Comparison of ENCODE assay signal across 20 cellular contexts in the genomic region with DNA sequence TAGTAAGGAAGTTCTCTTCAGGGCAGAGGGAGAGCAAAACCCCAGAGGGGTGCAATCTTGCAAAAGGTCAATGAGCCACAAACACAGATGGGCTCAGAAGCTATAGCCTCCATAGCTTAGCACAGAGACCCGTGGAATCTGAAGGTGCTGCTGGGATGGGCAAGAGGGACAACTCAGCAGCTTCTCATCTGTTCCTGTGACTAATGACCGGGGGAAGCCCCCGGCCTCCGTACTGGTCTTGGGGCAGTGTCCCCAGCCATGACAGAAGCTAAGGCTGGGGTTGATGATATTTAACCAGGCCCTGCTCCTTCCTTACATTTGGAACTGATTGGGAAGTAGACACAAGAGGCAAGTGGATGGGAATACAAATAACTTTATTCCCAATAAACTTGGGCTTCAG. TPM values are rescaled to one million over a fixed set of nuclear protein-coding genes. Genes with fewer than 3 reads are reported as not detected.
A peak's percentile ranks its signal among the peaks of the same experiment; 100 is the strongest.
DNase-seq lines count a peak whose midpoint lies in the region; ATAC-seq, FAIRE-seq and TF ChIP-seq lines count a peak whose summit lies in the region.
"Had no signal": no experiment of that assay in that cellular context is flagged by ENCODE, and none has a peak within 500 bp of the region (broad histone marks: within the 10 kb centered on the region; RNA-seq: fewer than 3 reads in every experiment).

No MANE protein-coding gene starts in this region.

- no peaks in the 10 kb centered on the region for H4K20me1 ChIP-seq in K562 (replicated peaks; ENCODE audit: control insufficient read depth, insufficient read depth, low read length)

- H3K27ac Mint-ChIP-seq in type B pancreatic cell: no peak overlapping the region
- H3K27ac Mint-ChIP-seq: CD4-positive, CD25-positive, alpha-beta regulatory T cell had no signal

- DNase-seq in WERI-Rb-1 (peak; percentile 3), K562 (ENCODE audit: extremely low read depth in 1 of 4, low spot score in 3 of 4) (no peak), esophagus muscularis mucosa (ENCODE audit: extremely low spot score) (peak; percentile 83), type B pancreatic cell (ENCODE audit: extremely low spot score, unreplicated experiment) (peak; percentile 22), SW 1271 (lab: John Stamatoyannopoulos, UW) (no peak), NCI-H1048 (lab: John Stamatoyannopoulos, UW) (no peak), NCI-H526 (lab: John Stamatoyannopoulos, UW) (no peak)
- DNase-seq: ACHN; BE2C; C1 segment of cervical spinal cord; CD4-positive, CD25-positive, alpha-beta regulatory T cell; CD8-positive, alpha-beta memory T cell; COR-L47 had no signal

- H3K4me1 Mint-ChIP-seq in type B pancreatic cell (ENCODE audit: unreplicated experiment): no peaks in the 10 kb centered on the region

- TF ChIP-seq CTCF in WERI-Rb-1 (IDR thresholded peaks at IDR 0.05; ENCODE audit: low read depth, low read length) (no peak), K562 (IDR thresholded peaks at IDR 0.05 in 2 of 3, conservative IDR thresholded peaks at IDR 0.05 in 1 of 3; ENCODE audit: insufficient read depth in 2 of 3, low read depth in 1 of 3, low read length in 3 of 3) (no peak), esophagus muscularis mucosa (IDR thresholded peaks at IDR 0.05) (no peak), type B pancreatic cell (conservative IDR thresholded peaks at IDR 0.05) (no peak)

- H3K27ac ChIP-seq in WERI-Rb-1 (no peak overlapping the region), K562 (ENCODE audit: extremely low read depth, low read depth, low read length) (no peak overlapping the region), esophagus muscularis mucosa (replicated peaks in 1 of 4) (no peak overlapping the region)

- no peaks in the 10 kb centered on the region for H3K36me3 ChIP-seq in WERI-Rb-1
- H3K36me3 ChIP-seq in K562 (ENCODE audit: control insufficient read depth, insufficient read depth, low read length): no peaks in the 10 kb centered on the region
- no peaks in the 10 kb centered on the region for H3K36me3 ChIP-seq in esophagus muscularis mucosa
- H3K36me3 ChIP-seq: BE2C, HAP-1 had no signal

- H3K4me3 ChIP-seq in WERI-Rb-1 (ENCODE audit: low read depth, low read length): no peak overlapping the region
- H3K4me3 ChIP-seq in K562: no peak overlapping the region
- no peak overlapping the region for H3K4me3 ChIP-seq in esophagus muscularis mucosa
- H3K4me3 ChIP-seq: HAP-1 had no signal

- no peak overlapping the region for H3K4me2 ChIP-seq in K562 (ENCODE audit: insufficient read depth, low read length)

- intact Hi-C loops in K562 (cut with micrococcal nuclease) (no loop called here), esophagus muscularis mucosa (cut with DNase I) (no loop called here)

- no TSS peak for BruUV-seq in K562 (replicated peaks; lab: Mats Ljungman, UMichigan)

- 37% methylated on average over 4 of the region's 4 CpGs for WGBS in K562 (ENCODE audit: insufficient coverage, low coverage, missing lambda C conversion rate)
- WGBS in esophagus muscularis mucosa: 86% methylated on average over 3 of the region's 4 CpGs

- H3K4me3 Mint-ChIP-seq in type B pancreatic cell: no peak overlapping the region
- H3K4me3 Mint-ChIP-seq: CD4-positive, CD25-positive, alpha-beta regulatory T cell; CD8-positive, alpha-beta memory T cell had no signal

- TF ChIP-seq EP300 in K562 (IDR thresholded peaks at IDR 0.05; ENCODE audit: low read length): no peak
- no peak for TF ChIP-seq EP300 in esophagus muscularis mucosa (IDR thresholded peaks at IDR 0.05)

- H3K9ac ChIP-seq in K562 (ENCODE audit: insufficient read depth in 1 of 2, low read depth in 2 of 2, low read length in 2 of 2): no peak overlapping the region

- peak overlapping the region; percentile 44 for H2AFZ ChIP-seq in K562 (ENCODE audit: low read depth, low read length)

- in situ Hi-C loops in K562 (cut with MboI): no loop called here

- POLR2A ChIA-PET in K562 (lab: Yijun Ruan, JAX): interaction anchor here (0.6 kb wide), 1 partner anchor 308 kb away, joined by 3 read pairs; the partner anchor contains the start of gene DISC1

- no peak for ATAC-seq in K562

- no peaks in the 10 kb centered on the region for H3K9me3 Mint-ChIP-seq in type B pancreatic cell
- H3K9me3 Mint-ChIP-seq: CD4-positive, CD25-positive, alpha-beta regulatory T cell; CD8-positive, alpha-beta memory T cell had no signal

- no peaks in the 10 kb centered on the region for H3K36me3 Mint-ChIP-seq in type B pancreatic cell
- H3K36me3 Mint-ChIP-seq: CD4-positive, CD25-positive, alpha-beta regulatory T cell had no signal

- CTCF ChIA-PET in K562 (lab: Yijun Ruan, JAX; ENCODE audit: low intra/inter-chr PET ratio): no interaction called here

- H3K4me1 ChIP-seq in K562 (replicated peaks in 1 of 2; ENCODE audit: control insufficient read depth in 2 of 2, insufficient read depth in 2 of 2, low read length in 2 of 2) (no peaks in the 10 kb centered on the region; a peak in 1 of 5 replicates), esophagus muscularis mucosa (no peaks in the 10 kb centered on the region)
- H3K4me1 ChIP-seq: BE2C, HAP-1 had no signal

- no peaks in the 10 kb centered on the region for H3K9me1 ChIP-seq in K562 (ENCODE audit: control insufficient read depth, insufficient read depth, low read length)

- FAIRE-seq in K562 (lab: Jason Lieb, UNC): no peak
- FAIRE-seq: A204.1, D721Med, G401.6, GM12891, GM19239, H1 had no signal

- TF ChIP-seq POLR2A in K562 (conservative IDR thresholded peaks at IDR 0.05): no peak
- no peak for TF ChIP-seq POLR2A in esophagus muscularis mucosa (IDR thresholded peaks at IDR 0.05; ENCODE audit: low read depth)

- TF ChIP-seq RAD21 in K562 (CRISPR knock-in tag; conservative IDR thresholded peaks at IDR 0.05 in 1 of 2, IDR thresholded peaks at IDR 0.05 in 1 of 2): no peak

- H3K9me3 ChIP-seq in WERI-Rb-1 (ENCODE audit: severe bottlenecking) (peaks cover 5% of the 10 kb centered on the region), K562 (replicated peaks; ENCODE audit: control insufficient read depth, insufficient read depth, low read depth, low read length) (no peaks in the 10 kb centered on the region), esophagus muscularis mucosa (no peaks in the 10 kb centered on the region)
- H3K9me3 ChIP-seq: BE2C, HAP-1 had no signal

- H3K27me3 ChIP-seq in WERI-Rb-1 (ENCODE audit: insufficient read depth, low read depth, severe bottlenecking) (no peaks in the 10 kb centered on the region), K562 (ENCODE audit: control insufficient read depth in 2 of 2, insufficient read depth in 2 of 2, low read length in 2 of 2) (peaks cover 0 to 4% of the 10 kb centered on the region in 2 experiments; a peak in 2 of 5 replicates), esophagus muscularis mucosa (no peaks in the 10 kb centered on the region)
- H3K27me3 ChIP-seq: BE2C had no signal

- no peaks in the 10 kb centered on the region for H3K27me3 Mint-ChIP-seq in type B pancreatic cell
- H3K27me3 Mint-ChIP-seq: CD4-positive, CD25-positive, alpha-beta regulatory T cell had no signal

- H3K79me2 ChIP-seq in K562 (ENCODE audit: control insufficient read depth, insufficient read depth, low read length): no peaks in the 10 kb centered on the region

TF ChIP-seq in K562, 482 proteins besides CTCF, POLR2A, EP300 and RAD21 (continues in another document):
- TF ChIP-seq FOXJ2 (tag; IDR thresholded peaks at IDR 0.05): no peak

RNA-seq across cellular contexts. Expression of gene EXOC8, which starts 19.1 kb away (rescaled TPM):
- 11.3 and 16.8 TPM in 2 replicates for total RNA-seq in K562 (2011; cell fraction: chromatin; rRNA removed; ENCODE audit: low replicate concordance)
- 8.8 and 9.3 TPM in 2 replicates for total RNA-seq in K562 (2011; cell fraction: nucleolus; rRNA removed)
- total RNA-seq in K562 (2011; cell fraction: nucleoplasm; rRNA removed): 10.6 and 12.0 TPM in 2 replicates
- total RNA-seq in K562 (2014; rRNA removed): 6.9 and 7.1 TPM in 2 replicates
- total RNA-seq in K562 (2014; rRNA removed; fragmentation: Illumina TruSeq; extraction: Trizol): 12.7 and 13.2 TPM in 2 replicates
- 12.8 and 13.2 TPM in 2 replicates for total RNA-seq in K562 (2015; rRNA removed; fragmentation: Illumina TruSeq; extraction: Trizol)
- total RNA-seq in K562 (2021): 12.1 and 13.6 TPM in 2 replicates
- 5.3 and 5.9 TPM in 2 replicates for polyA plus RNA-seq in K562 (2011; rRNA removed)
- 2.3 and 3.5 TPM in 2 replicates for polyA plus RNA-seq in K562 (2011; cell fraction: cytosol; rRNA removed)
- polyA plus RNA-seq in K562 (2011; cell fraction: nucleus; rRNA removed): 6.2 and 6.5 TPM in 2 replicates
- polyA plus RNA-seq in K562 (2012): 5.0 and 5.2 TPM in 2 replicates
- polyA plus RNA-seq in K562 (2014; fragmentation: Illumina TruSeq; extraction: Trizol): 7.1 and 7.7 TPM in 2 replicates
- polyA plus RNA-seq in K562 (2014; fragmentation: Nextera tagmentation; extraction: Ambion mirVana): 1 to 10 TPM; 2.1 to 4.2 TPM
- 5.7 and 7.2 TPM in 2 replicates for polyA plus RNA-seq in K562 (2014; rRNA removed)
- 13.4 and 14.7 TPM in 2 replicates for polyA minus RNA-seq in K562 (2011; rRNA and poly(A)+ RNA removed)
- 7.4 and 7.5 TPM in 2 replicates for polyA minus RNA-seq in K562 (2011; cell fraction: cytosol; rRNA and poly(A)+ RNA removed)
- polyA minus RNA-seq in K562 (2011; cell fraction: nucleus; rRNA and poly(A)+ RNA removed): 5.3 and 10.2 TPM in 2 replicates
- 10 to 100 TPM; 13.0 to 15.4 (median 14.3) TPM for total RNA-seq in esophagus muscularis mucosa
- 13.1 and 19.2 TPM in 2 replicates for total RNA-seq in type B pancreatic cell (ENCODE audit: low replicate concordance)

RNA-seq across cellular contexts. Expression of gene SPRTN, which starts 19.5 kb away (rescaled TPM):
- 42.1 and 69.3 TPM in 2 replicates for total RNA-seq in K562 (2011; cell fraction: chromatin; rRNA removed; ENCODE audit: low replicate concordance)
- total RNA-seq in K562 (2011; cell fraction: nucleolus; rRNA removed): 30.9 and 32.4 TPM in 2 replicates
- total RNA-seq in K562 (2011; cell fraction: nucleoplasm; rRNA removed): 37.6 and 46.4 TPM in 2 replicates
- 28.6 and 32.5 TPM in 2 replicates for total RNA-seq in K562 (2014; rRNA removed)
- total RNA-seq in K562 (2014; rRNA removed; fragmentation: Illumina TruSeq; extraction: Trizol): 21.7 and 23.8 TPM in 2 replicates
- 28.2 and 31.7 TPM in 2 replicates for total RNA-seq in K562 (2015; rRNA removed; fragmentation: Illumina TruSeq; extraction: Trizol)
- 21.2 and 23.3 TPM in 2 replicates for total RNA-seq in K562 (2021)
- polyA plus RNA-seq in K562 (2011; rRNA removed): 11.0 and 16.9 TPM in 2 replicates
- 12.1 and 12.4 TPM in 2 replicates for polyA plus RNA-seq in K562 (2011; cell fraction: cytosol; rRNA removed)
- polyA plus RNA-seq in K562 (2011; cell fraction: nucleus; rRNA removed): 16.3 and 17.6 TPM in 2 replicates
- 8.8 and 11.4 TPM in 2 replicates for polyA plus RNA-seq in K562 (2012)
- 17.2 and 22.4 TPM in 2 replicates for polyA plus RNA-seq in K562 (2014; fragmentation: Illumina TruSeq; extraction: Trizol)
- polyA plus RNA-seq in K562 (2014; fragmentation: Nextera tagmentation; extraction: Ambion mirVana): 10 to 100 TPM in 1 of 2 experiments, 1 to 10 TPM in 1; 8.1 to 10.1 TPM
- polyA plus RNA-seq in K562 (2014; rRNA removed): 20.0 and 21.7 TPM in 2 replicates
- polyA minus RNA-seq in K562 (2011; rRNA and poly(A)+ RNA removed): 31.0 and 32.1 TPM in 2 replicates
- 16.0 and 19.6 TPM in 2 replicates for polyA minus RNA-seq in K562 (2011; cell fraction: cytosol; rRNA and poly(A)+ RNA removed)
- 21.9 and 37.9 TPM in 2 replicates for polyA minus RNA-seq in K562 (2011; cell fraction: nucleus; rRNA and poly(A)+ RNA removed)
- 10 to 100 TPM; 11.9 to 23.7 (median 15.0) TPM for total RNA-seq in esophagus muscularis mucosa
- 12.3 and 14.5 TPM in 2 replicates for total RNA-seq in type B pancreatic cell (ENCODE audit: low replicate concordance)

Comparison
In these comparisons a context has a peak if more than half of its experiments do, and no peak if none do; other contexts are left out.
1. DNase-seq: peak in WERI-Rb-1 (single experiment), esophagus muscularis mucosa (single experiment) and type B pancreatic cell (single experiment); none in K562 (0 of 4), SW 1271 (0 of 2), NCI-H1048 (single experiment) and NCI-H526 (0 of 2).